In the genomic region with DNA sequence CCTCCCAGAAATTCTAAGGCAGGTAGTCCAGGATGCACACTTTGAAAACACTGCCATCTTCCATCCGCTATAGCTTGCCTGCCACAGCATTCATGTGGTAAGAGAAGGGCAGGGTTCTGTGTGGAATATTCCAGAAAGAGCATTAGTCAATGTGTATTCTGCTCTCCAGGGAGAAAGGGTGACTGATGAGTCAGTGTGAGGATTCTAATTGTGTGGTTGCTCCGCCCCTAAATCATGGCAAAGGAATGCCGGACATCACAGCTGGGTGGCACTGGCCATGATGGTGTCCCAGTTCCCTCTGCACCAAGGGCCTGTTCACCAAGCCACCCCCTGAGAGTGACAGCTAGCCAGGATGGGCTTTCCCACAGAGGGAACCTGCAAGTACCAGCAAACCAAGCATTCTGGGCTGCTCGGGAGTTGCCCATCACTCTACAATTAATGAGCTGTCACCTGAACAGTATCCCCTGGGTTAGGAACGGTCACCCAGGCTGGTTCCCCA, we compare ENCODE assay signal across 11 cellular contexts. TPM values are rescaled to one million over a fixed set of nuclear protein-coding genes. Genes with fewer than 3 reads are reported as not detected.
DNase-seq lines count a peak whose midpoint lies in the region; ATAC-seq and TF ChIP-seq lines count a peak whose summit lies in the region.
"Had no signal": no experiment of that assay in that cellular context is flagged by ENCODE, and none has a peak within 500 bp of the region (broad histone marks: within the 10 kb centered on the region; RNA-seq: fewer than 3 reads in every experiment).

No MANE protein-coding gene starts in this region.

- no peaks in the 10 kb centered on the region; a peak in 1 of 4 replicates for H3K4me1 ChIP-seq in SK-N-SH (ENCODE audit: control insufficient read depth in 1 of 2, insufficient read depth in 2 of 2, low read depth in 1 of 2, low read length in 1 of 2)

- H3K9me3 ChIP-seq in SK-N-SH = no peaks in the 10 kb centered on the region

- H3K9ac ChIP-seq in SK-N-SH = no peak overlapping the region

- no peaks in the 10 kb centered on the region for H3F3A ChIP-seq in SK-N-SH (replicated peaks; ENCODE audit: insufficient read depth)

- peak; percentile 59 for DNase-seq in GM04504 (ENCODE audit: low read depth)
- no peak for DNase-seq in SK-N-SH
- peak; percentile 72 for DNase-seq in fibroblast of villous mesenchyme (ENCODE audit: low read depth)
- peak; percentile 39 for DNase-seq in skeletal muscle cell (ENCODE audit: low read depth)
- no peak for DNase-seq in KG1 (lab: John Stamatoyannopoulos, UW)
- DNase-seq in pons (ENCODE audit: low spot score) = no peak
- DNase-seq in activated CD4-positive, alpha-beta T cell treated with anti-CD3 and anti-CD28 coated beads, Interleukin-2, amount 50 U/mL, for 4 hours = no peak
- DNase-seq: kidney had no signal

- POLR2A ChIA-PET in SK-N-SH (lab: Yijun Ruan, JAX) = no interaction called here

- no peak overlapping the region for H3K4me2 ChIP-seq in SK-N-SH

- TF ChIP-seq EP300 in SK-N-SH (IDR thresholded peaks at IDR 0.05; ENCODE audit: borderline replicate concordance in 1 of 2, low read depth in 1 of 2, low read length in 1 of 2) = no peak

- H3K27me3 ChIP-seq in SK-N-SH (ENCODE audit: insufficient read depth) = no peaks in the 10 kb centered on the region

- no peak overlapping the region for H3K4me3 ChIP-seq in SK-N-SH (ENCODE audit: low read depth in 2 of 2, low read length in 1 of 2)
- no peak overlapping the region for H3K4me3 ChIP-seq in fibroblast of villous mesenchyme (ENCODE audit: low read depth, low read length)
- no peak overlapping the region for H3K4me3 ChIP-seq in skeletal muscle cell (ENCODE audit: low read depth, low read length)

- ATAC-seq in GM21447 (IDR thresholded peaks at IDR 0.05; ENCODE audit: unreplicated experiment) = no peak

- 58% methylated on average over 3 of the region's 5 CpGs for WGBS in SK-N-SH (ENCODE audit: low lambda C conversion rate)

- no peaks in the 10 kb centered on the region for H3K9me2 ChIP-seq in SK-N-SH

- TF ChIP-seq RAD21 in SK-N-SH (IDR thresholded peaks at IDR 0.05; ENCODE audit: low read length) = no peak

- H3K79me2 ChIP-seq in SK-N-SH (ENCODE audit: insufficient read depth) = no peaks in the 10 kb centered on the region

- CTCF ChIA-PET in SK-N-SH (lab: Yijun Ruan, JAX) = interaction anchor here (0.8 to 2.5 kb wide), 2 partner anchors 16 to 23 kb away, joined by 4 to 8 read pairs; no protein-coding TSS in a partner anchor

- H4K20me1 ChIP-seq in SK-N-SH (ENCODE audit: insufficient read depth) = peaks cover 18% of the 10 kb centered on the region; the same call in 1 of the 2 replicates

- H3K27ac ChIP-seq in SK-N-SH (ENCODE audit: low read depth in 2 of 2, low read length in 1 of 2) = peak overlapping the region in 1 of 2 experiments; percentile 22; a peak in 2 of 4 replicates

- H2AFZ ChIP-seq in SK-N-SH (ENCODE audit: low read depth) = no peak overlapping the region

- H3K36me3 ChIP-seq in SK-N-SH (replicated peaks in 1 of 2; ENCODE audit: control insufficient read depth in 1 of 2, insufficient read depth in 2 of 2, low read length in 1 of 2) = peaks cover 38 to 57% of the 10 kb centered on the region in 2 experiments

- TF ChIP-seq CTCF in SK-N-SH (IDR thresholded peaks at IDR 0.05) (no peak), fibroblast of villous mesenchyme (IDR thresholded peaks at IDR 0.05; ENCODE audit: insufficient read depth, low read depth, low read length) (no peak)

TF ChIP-seq in SK-N-SH, 30 proteins besides CTCF, POLR2A, EP300 and RAD21:
- TF ChIP-seq TEAD4 (IDR thresholded peaks at IDR 0.05; ENCODE audit: borderline replicate concordance, insufficient read depth) (no peak), FOSL2 (IDR thresholded peaks at IDR 0.05; ENCODE audit: borderline replicate concordance, low read depth) (peak; percentile 23; the same call in 1 of the 2 replicates)

RNA-seq across cellular contexts. Expression of a gene that starts 9.5 kb away (rescaled TPM):
- 78.4 and 103 TPM in 2 replicates for polyA plus RNA-seq in SK-N-SH (2012; rRNA removed)
- 80.5 and 85.0 TPM in 2 replicates for polyA plus RNA-seq in SK-N-SH (2012; cell fraction: cytosol; rRNA removed)
- 84.6 and 97.3 TPM in 2 replicates for polyA plus RNA-seq in SK-N-SH (2012; cell fraction: nucleus; rRNA removed)
- total RNA-seq in fibroblast of villous mesenchyme = 35.4 and 50.1 TPM in 2 replicates

RNA-seq across cellular contexts. Expression of a gene that starts 45.2 kb away (rescaled TPM):
- 16.3 and 16.5 TPM in 2 replicates for polyA plus RNA-seq in SK-N-SH (2012; rRNA removed)
- 12.3 and 12.8 TPM in 2 replicates for polyA plus RNA-seq in SK-N-SH (2012; cell fraction: cytosol; rRNA removed)
- 43.3 and 55.3 TPM in 2 replicates for polyA plus RNA-seq in SK-N-SH (2012; cell fraction: nucleus; rRNA removed)
- total RNA-seq in fibroblast of villous mesenchyme = 11.7 and 12.2 TPM in 2 replicates

RNA-seq across cellular contexts. Expression of a gene that starts 54.1 kb away (rescaled TPM):
- not detected in 2 replicates for polyA plus RNA-seq in SK-N-SH (2012; rRNA removed)
- polyA plus RNA-seq in SK-N-SH (2012; cell fraction: cytosol; rRNA removed) = not detected in 2 replicates
- polyA plus RNA-seq in SK-N-SH (2012; cell fraction: nucleus; rRNA removed) = not detected in 2 replicates
- not detected in 2 replicates for total RNA-seq in fibroblast of villous mesenchyme
- total RNA-seq: dermis microvascular lymphatic vessel endothelial cell, kidney, SK-MEL-5 had no signal

Comparison
In these comparisons a context has a peak if more than half of its experiments do, and no peak if none do; other contexts are left out.
1. DNase-seq: peak in GM04504 (single experiment), fibroblast of villous mesenchyme (single experiment) and skeletal muscle cell (single experiment); none in SK-N-SH (single experiment), KG1 (single experiment), pons (single experiment) and activated CD4-positive, alpha-beta T cell treated with anti-CD3 and anti-CD28 coated beads, Interleukin-2, amount 50 U/mL, for 4 hours (0 of 2).